In genomic region chr3:183513046-183513706, GRCh38 we compare ENCODE assay signal across 11 cellular contexts. TPM values are rescaled to one million over a fixed set of nuclear protein-coding genes. Genes with fewer than 3 reads are reported as not detected.
DNase-seq lines count a peak whose midpoint lies in the region; ATAC-seq and TF ChIP-seq lines count a peak whose summit lies in the region.
"Had no signal": no experiment of that assay in that cellular context is flagged by ENCODE, and none has a peak within 500 bp of the region (broad histone marks: within the 10 kb centered on the region; RNA-seq: fewer than 3 reads in every experiment).

No MANE protein-coding gene starts in this region.

- no peak overlapping the region for H3K9ac ChIP-seq in SK-N-SH
- H3K9ac ChIP-seq: neural progenitor cell had no signal

- H3K4me3 ChIP-seq in mucosa of descending colon (no peak overlapping the region), SK-N-SH (ENCODE audit: low read depth in 2 of 2, low read length in 1 of 2) (no peak overlapping the region)
- H3K4me3 ChIP-seq: neural progenitor cell had no signal

- no peak for TF ChIP-seq EP300 in SK-N-SH (IDR thresholded peaks at IDR 0.05; ENCODE audit: borderline replicate concordance in 1 of 2, low read depth in 1 of 2, low read length in 1 of 2)

- peaks cover 6% of the 10 kb centered on the region; the same call in 1 of the 2 replicates for H3K27me3 ChIP-seq in SK-N-SH (ENCODE audit: insufficient read depth)
- H3K27me3 ChIP-seq: neural progenitor cell had no signal

- no peaks in the 10 kb centered on the region for H3F3A ChIP-seq in SK-N-SH (replicated peaks; ENCODE audit: insufficient read depth)

- intact Hi-C loops in mucosa of descending colon (cut with DNase I, micrococcal nuclease) = no loop called here

- H3K27ac ChIP-seq in SK-N-SH (ENCODE audit: low read depth in 2 of 2, low read length in 1 of 2) = no peak overlapping the region
- H3K27ac ChIP-seq: neural progenitor cell had no signal

- H3K79me2 ChIP-seq in SK-N-SH (ENCODE audit: insufficient read depth) = no peaks in the 10 kb centered on the region

- H3K9me3 ChIP-seq in mucosa of descending colon = no peaks in the 10 kb centered on the region
- no peaks in the 10 kb centered on the region for H3K9me3 ChIP-seq in SK-N-SH

- peak; percentile 44 for ATAC-seq in mucosa of descending colon
- ATAC-seq in HG02884 (IDR thresholded peaks at IDR 0.05; ENCODE audit: unreplicated experiment) = no peak

- peak; percentile 60 for DNase-seq in CD1c-positive myeloid dendritic cell (ENCODE audit: extremely low spot score)
- peak; percentile 93 for DNase-seq in NOMO-1 treated with DMSO at 0.1 percent for 48 hours (lab: John Stamatoyannopoulos, UW; ENCODE audit: unreplicated experiment)
- peak; percentile 15 for DNase-seq in activated T-cell treated with anti-CD3 and anti-CD28 coated beads for 24 hours (ENCODE audit: low read depth)
- DNase-seq in mucosa of descending colon = peak in 1 of 3 donors; percentile 32
- DNase-seq in SK-N-SH = no peak
- DNase-seq in NCI-H446 treated with DMSO at 0.1 percent for 48 hours (lab: John Stamatoyannopoulos, UW) = no peak
- DNase-seq in COLO829 (ENCODE audit: low spot score) = no peak
- DNase-seq: NCI-H226 had no signal

- no peaks in the 10 kb centered on the region for H3K9me2 ChIP-seq in SK-N-SH

- TF ChIP-seq CTCF in mucosa of descending colon (IDR thresholded peaks at IDR 0.05) = no peak
- TF ChIP-seq CTCF in SK-N-SH (IDR thresholded peaks at IDR 0.05) = no peak

- CTCF ChIA-PET in SK-N-SH (lab: Yijun Ruan, JAX) = interaction anchor here (0.7 to 1.2 kb wide), 2 partner anchors 11 to 224 kb away, joined by 3 read pairs; no protein-coding TSS in a partner anchor

- H3K36me3 ChIP-seq in mucosa of descending colon (ENCODE audit: low read depth) (no peaks in the 10 kb centered on the region), SK-N-SH (replicated peaks in 1 of 2; ENCODE audit: control insufficient read depth in 1 of 2, insufficient read depth in 2 of 2, low read length in 1 of 2) (no peaks in the 10 kb centered on the region)
- H3K36me3 ChIP-seq: neural progenitor cell had no signal

- WGBS in SK-N-SH (ENCODE audit: low lambda C conversion rate) = 72% methylated on average over 6 of the region's 6 CpGs

- H4K20me1 ChIP-seq in SK-N-SH (ENCODE audit: insufficient read depth) = no peaks in the 10 kb centered on the region

- no peak for TF ChIP-seq RAD21 in SK-N-SH (IDR thresholded peaks at IDR 0.05; ENCODE audit: low read length)

- H2AFZ ChIP-seq in SK-N-SH (ENCODE audit: low read depth) = no peak overlapping the region
- H2AFZ ChIP-seq: neural progenitor cell had no signal

- H3K4me1 ChIP-seq in mucosa of descending colon (ENCODE audit: low read depth) (no peaks in the 10 kb centered on the region), SK-N-SH (ENCODE audit: control insufficient read depth in 1 of 2, insufficient read depth in 2 of 2, low read depth in 1 of 2, low read length in 1 of 2) (no peaks in the 10 kb centered on the region)

- POLR2A ChIA-PET in SK-N-SH (lab: Yijun Ruan, JAX) = no interaction called here

- H3K4me2 ChIP-seq in SK-N-SH = no peak overlapping the region
- H3K4me2 ChIP-seq: neural progenitor cell had no signal

TF ChIP-seq in SK-N-SH, 30 proteins besides CTCF, POLR2A, EP300 and RAD21:
- TF ChIP-seq ZBTB33 (IDR thresholded peaks at IDR 0.05; ENCODE audit: borderline replicate concordance, low read depth) (no peak), RCOR1 (IDR thresholded peaks at IDR 0.05; ENCODE audit: low read length) (no peak), GATA2 (CRISPR knock-in tag; IDR thresholded peaks at IDR 0.05) (no peak), TCF12 (IDR thresholded peaks at IDR 0.05) (no peak), USF1 (IDR thresholded peaks at IDR 0.05; ENCODE audit: borderline replicate concordance, low read depth) (no peak), FOXM1 (IDR thresholded peaks at IDR 0.05; ENCODE audit: low read depth) (no peak), USF2 (IDR thresholded peaks at IDR 0.05; ENCODE audit: borderline replicate concordance, low read depth, low read length) (no peak), PBX3 (IDR thresholded peaks at IDR 0.05) (no peak), RFX5 (IDR thresholded peaks at IDR 0.05; ENCODE audit: low read length) (no peak), TEAD4 (IDR thresholded peaks at IDR 0.05; ENCODE audit: borderline replicate concordance, insufficient read depth) (no peak)

RNA-seq across cellular contexts. Expression of gene KLHL6, which starts 42.3 kb away (rescaled TPM):
- total RNA-seq in mucosa of descending colon = 1 to 10 TPM; 1.9 to 3.0 (median 1.9) TPM
- polyA plus RNA-seq in SK-N-SH (2012; rRNA removed) = not detected in 2 replicates
- not detected in 2 replicates for polyA plus RNA-seq in SK-N-SH (2012; cell fraction: cytosol; rRNA removed)
- polyA plus RNA-seq in SK-N-SH (2012; cell fraction: nucleus; rRNA removed) = not detected in 2 replicates
- total RNA-seq: fibroblast of lung had no signal
- polyA plus RNA-seq: fibroblast of lung had no signal

Comparison
In these comparisons a context has a peak if more than half of its experiments do, and no peak if none do; other contexts are left out.
1. DNase-seq: peak in CD1c-positive myeloid dendritic cell (single experiment), NOMO-1 treated with DMSO at 0.1 percent for 48 hours (single experiment) and activated T-cell treated with anti-CD3 and anti-CD28 coated beads for 24 hours (single experiment); none in SK-N-SH (single experiment), NCI-H446 treated with DMSO at 0.1 percent for 48 hours (single experiment) and COLO829 (single experiment).